34 cellular contexts compared by ENCODE assay signal in the genomic region with DNA sequence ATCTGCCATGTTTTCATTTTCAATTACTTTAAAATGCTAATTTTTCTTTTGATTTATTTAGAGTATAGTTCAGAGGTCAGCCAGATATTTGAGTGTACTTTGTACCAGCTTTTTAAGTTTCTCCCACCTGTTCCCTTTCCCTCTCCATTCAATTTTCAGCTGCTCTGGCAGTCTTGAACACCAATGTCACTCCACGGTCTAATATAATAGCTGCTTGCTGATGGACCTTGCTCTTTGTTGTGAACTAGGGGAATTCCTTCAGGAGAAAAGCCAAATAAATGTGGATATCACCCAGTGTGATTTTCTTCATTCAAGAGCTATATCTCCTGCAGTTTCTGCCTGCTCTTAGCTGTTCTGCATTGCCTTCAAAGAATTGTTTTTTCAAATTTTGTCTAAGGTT.
"Had no signal": no experiment of that assay in that cellular context is flagged by ENCODE, and none has a peak within 500 bp of the region (broad histone marks: within the 10 kb centered on the region; RNA-seq: fewer than 3 reads in every experiment).

No MANE protein-coding gene starts in this region.

- H3K4me1 Mint-ChIP-seq: endodermal cell had no signal

- H3K9me3 Mint-ChIP-seq: activated B cell treated with CpG ODN at 0.5 μM for 24 hours; activated CD8-positive, alpha-beta T cell treated with anti-CD3 and anti-CD28 coated beads for 36 hours; activated T-helper 1 cell treated with anti-CD3 and anti-CD28 coated beads, Interleukin-12 subunit alpha, Interleukin-12 subunit beta, Interleukin-2, Interleukin-4 antibody, amounts not matched to agents 30 ng/mL and 10 ng/mL and 1 ng/mL, durations not matched to agents 14 hours and 24 hours and 36 hours; central memory CD8-positive, alpha-beta T cell; dendritic cell treated with granulocyte-macrophage colony-stimulating factor and Interleukin-4, amounts not matched to agents 40 ng/mL and 50 ng/mL, for 4 days; endodermal cell; T-helper 2 cell treated with Interferon-gamma antibody and Interleukin-4, amounts not matched to agents 5 μg/mL and 100 μg/mL, for 36 hours had no signal

- H3K9me3 ChIP-seq: gastrocnemius medialis had no signal

- FAIRE-seq: astrocyte, bronchial epithelial cell had no signal

- H3K27me3 ChIP-seq: brain microvascular endothelial cell, dorsolateral prefrontal cortex, foreskin keratinocyte, gastrocnemius medialis had no signal

- DNase-seq: activated B cell treated with CpG ODN at 0.5 μM for 24 hours; activated CD4-positive, alpha-beta T cell treated with anti-CD3 and anti-CD28 coated beads for 48 hours; activated CD4-positive, alpha-beta T cell treated with anti-CD3 and anti-CD28 coated beads, Interleukin-2, amount 50 U/mL, for 1 hour; activated CD4-positive, alpha-beta T cell treated with anti-CD3 and anti-CD28 coated beads, Interleukin-2, amount 50 U/mL, for 48 hours; activated CD8-positive, alpha-beta memory T cell treated with anti-CD3 and anti-CD28 coated beads for 24 hours; activated CD8-positive, alpha-beta T cell treated with anti-CD3 and anti-CD28 coated beads for 36 hours; activated gamma-delta T cell treated with Interleukin-2 at 50 U/mL for 16 hours; activated naive CD4-positive, alpha-beta T cell treated with anti-CD3 and anti-CD28 coated beads, Interleukin-2, amount 50 U/mL, for 16 hours; activated naive CD4-positive, alpha-beta T cell treated with Interleukin-2 at 50 U/mL for 16 hours; activated T-cell treated with anti-CD3 and anti-CD28 coated beads, Interleukin-2, amount 50 U/mL, for 1 hour; activated T-cell treated with anti-CD3 and anti-CD28 coated beads, Interleukin-2, amount 50 U/mL, for 48 hours; amniotic stem cell; anterior cingulate cortex; brain microvascular endothelial cell; dorsolateral prefrontal cortex; effector memory CD4-positive, alpha-beta T cell; endodermal cell; foreskin keratinocyte; gastrocnemius medialis; SW 1271; T-helper 1 cell; T-helper 17 cell; T1000; WERI-Rb-1 had no signal

- H3K27ac Mint-ChIP-seq: activated B cell treated with CpG ODN at 0.5 μM for 24 hours; activated CD8-positive, alpha-beta T cell treated with anti-CD3 and anti-CD28 coated beads for 36 hours; activated naive CD8-positive, alpha-beta T cell; activated T-helper 1 cell treated with anti-CD3 and anti-CD28 coated beads, Interleukin-12 subunit alpha, Interleukin-12 subunit beta, Interleukin-2, Interleukin-4 antibody, amounts not matched to agents 30 ng/mL and 10 ng/mL and 1 ng/mL, durations not matched to agents 14 hours and 24 hours and 36 hours; dendritic cell treated with granulocyte-macrophage colony-stimulating factor and Interleukin-4, amounts not matched to agents 40 ng/mL and 50 ng/mL, for 4 days; endodermal cell; T-helper 17 cell; T-helper 2 cell treated with Interferon-gamma antibody and Interleukin-4, amounts not matched to agents 5 μg/mL and 100 μg/mL, for 36 hours had no signal

- H3K4me3 ChIP-seq: coronary artery, dorsolateral prefrontal cortex, gastrocnemius medialis had no signal

- H3K27ac ChIP-seq: brain microvascular endothelial cell, coronary artery, dorsolateral prefrontal cortex, foreskin keratinocyte, gastrocnemius medialis, WERI-Rb-1 had no signal

- ATAC-seq: activated CD4-positive, CD25-positive, alpha-beta regulatory T cell treated with anti-CD3 and anti-CD28 coated beads, Interleukin-2, amount 50 U/mL, for 24 hours; activated CD8-positive, alpha-beta T cell treated with anti-CD3 and anti-CD28 coated beads for 36 hours; esophagus mucosa; foreskin keratinocyte; gastrocnemius medialis; T-helper 17 cell had no signal

- H3K4me3 Mint-ChIP-seq: activated B cell treated with CpG ODN at 0.5 μM for 24 hours; activated CD8-positive, alpha-beta T cell treated with anti-CD3 and anti-CD28 coated beads for 36 hours; activated naive CD8-positive, alpha-beta T cell; activated T-helper 1 cell treated with anti-CD3 and anti-CD28 coated beads, Interleukin-12 subunit alpha, Interleukin-12 subunit beta, Interleukin-2, Interleukin-4 antibody, amounts not matched to agents 30 ng/mL and 10 ng/mL and 1 ng/mL, durations not matched to agents 14 hours and 24 hours and 36 hours; central memory CD8-positive, alpha-beta T cell; dendritic cell treated with granulocyte-macrophage colony-stimulating factor and Interleukin-4, amounts not matched to agents 40 ng/mL and 50 ng/mL, for 4 days; endodermal cell; T-helper 17 cell; T-helper 2 cell treated with Interferon-gamma antibody and Interleukin-4, amounts not matched to agents 5 μg/mL and 100 μg/mL, for 36 hours had no signal

- H3K36me3 ChIP-seq: brain microvascular endothelial cell, gastrocnemius medialis, WERI-Rb-1 had no signal

- H3K36me3 Mint-ChIP-seq: activated naive CD8-positive, alpha-beta T cell had no signal
